ENCODE assay signal across 16 cellular contexts in the genomic region with DNA sequence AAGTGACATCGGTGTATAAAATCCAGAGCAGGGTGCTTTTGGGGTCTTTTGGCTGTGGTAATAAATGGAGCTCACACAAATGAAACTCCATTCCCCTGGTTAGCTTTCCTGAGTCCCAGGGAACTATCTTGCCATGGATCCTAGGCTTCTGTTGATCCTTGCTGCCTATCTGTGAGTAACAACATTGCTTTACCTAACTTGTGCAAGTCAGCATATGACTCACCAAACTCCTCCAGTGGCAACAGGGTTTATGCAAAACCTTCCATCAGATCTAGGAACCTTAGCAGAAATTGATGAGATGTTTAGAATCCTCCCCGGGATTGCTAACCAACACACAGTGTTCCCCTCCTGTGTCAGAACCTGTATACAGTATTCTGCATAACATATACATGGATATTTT.
DNase-seq lines count a peak whose midpoint lies in the region; ATAC-seq and TF ChIP-seq lines count a peak whose summit lies in the region.
"Had no signal": no experiment of that assay in that cellular context is flagged by ENCODE, and none has a peak within 500 bp of the region (broad histone marks: within the 10 kb centered on the region; RNA-seq: fewer than 3 reads in every experiment).

No MANE protein-coding gene starts in this region.

- no peak overlapping the region for H2BK12ac ChIP-seq in neuronal stem cell (ENCODE audit: low read length)

- H3K9ac ChIP-seq in neuronal stem cell (ENCODE audit: low read depth, low read length, poor library complexity): no peak overlapping the region

- H2BK15ac ChIP-seq in neuronal stem cell (ENCODE audit: low read length): no peak overlapping the region

- no peaks in the 10 kb centered on the region for H3K79me2 ChIP-seq in osteoblast (ENCODE audit: insufficient read depth, low read length)

- no peak overlapping the region for H3K23ac ChIP-seq in neuronal stem cell (ENCODE audit: low read depth, low read length, poor library complexity)

- no peak overlapping the region for H3K14ac ChIP-seq in neuronal stem cell (ENCODE audit: low read length)

- no peaks in the 10 kb centered on the region for H4K20me1 ChIP-seq in osteoblast (ENCODE audit: insufficient read depth, low read length)

- H2AFZ ChIP-seq in osteoblast (ENCODE audit: low read length): no peak overlapping the region
- H2AFZ ChIP-seq in neuronal stem cell (ENCODE audit: low read length): no peak overlapping the region

- no peak overlapping the region for H2BK120ac ChIP-seq in neuronal stem cell (ENCODE audit: low read depth, low read length)

- no peak overlapping the region for H2AK5ac ChIP-seq in neuronal stem cell (ENCODE audit: low read depth, low read length)

- DNase-seq in GM03348 (ENCODE audit: low spot score) (peak; percentile 30), NCI-H226 (peak; percentile 73), osteoblast (ENCODE audit: insufficient read length, low spot score, missing footprints) (peak; percentile 47), neuronal stem cell (ENCODE audit: low spot score) (no peak), NCI-H82 treated with DMSO at 0.1 percent for 48 hours (lab: John Stamatoyannopoulos, UW; ENCODE audit: unreplicated experiment) (no peak)
- DNase-seq in activated T-cell treated with anti-CD3 and anti-CD28 coated beads, Interleukin-2, amount 50 U/mL, for 48 hours: no peak
- DNase-seq: activated CD4-positive, alpha-beta T cell treated with anti-CD3 and anti-CD28 coated beads, Interleukin-2, amount 10 ng/mL, durations not matched to agents 7 days and 5 days; CD4-positive, alpha-beta T cell; effector CD8-positive, alpha-beta T cell; H7; stimulated activated naive CD8-positive, alpha-beta T cell treated with anti-CD3 and anti-CD28 coated beads, Interleukin-15, amount 100 ng/mL, for 72 hours; SW 1271 had no signal

- no peak overlapping the region for H3K4ac ChIP-seq in neuronal stem cell (ENCODE audit: low read length)

- H3K4me3 ChIP-seq in osteoblast (ENCODE audit: insufficient read depth, low read length) (no peak overlapping the region), neuronal stem cell (ENCODE audit: low read length in 2 of 2) (no peak overlapping the region)

- no CpG with 5 or more reads among the region's 2 CpGs for WGBS in neuronal stem cell (ENCODE audit: extremely low coverage in 2 of 2, insufficient read length in 2 of 2, insufficient replicate concordance in 1 of 2), 2 donors

- ATAC-seq in esophagus mucosa (peak; percentile 74), HG03135 (IDR thresholded peaks at IDR 0.05; ENCODE audit: unreplicated experiment) (no peak)
- ATAC-seq: activated T-helper 17 cell treated with anti-CD3 and anti-CD28 coated beads, Interleukin-2, amount 50 U/mL, for 72 hours; stimulated activated naive CD8-positive, alpha-beta T cell treated with anti-CD3 and anti-CD28 coated beads, Interleukin-15, amount 100 ng/mL, for 72 hours had no signal

- H3K27ac ChIP-seq in osteoblast (ENCODE audit: low read depth, low read length): no peak overlapping the region
- no peak overlapping the region for H3K27ac ChIP-seq in neuronal stem cell (replicated peaks; ENCODE audit: low read length)
- H3K27ac ChIP-seq: HL-60 had no signal

- H3K4me1 ChIP-seq in osteoblast (ENCODE audit: insufficient read depth, low read length) (no peaks in the 10 kb centered on the region), neuronal stem cell (ENCODE audit: control insufficient read depth in 2 of 2, insufficient read depth in 1 of 2, low read depth in 1 of 2, low read length in 2 of 2) (no peaks in the 10 kb centered on the region)

- H3K9me3 ChIP-seq in osteoblast (ENCODE audit: low read depth, low read length) (no peaks in the 10 kb centered on the region), neuronal stem cell (replicated peaks in 1 of 2; ENCODE audit: control insufficient read depth in 2 of 2, insufficient read depth in 1 of 2, low read depth in 1 of 2, low read length in 2 of 2) (no peaks in the 10 kb centered on the region)

- H4K91ac ChIP-seq in neuronal stem cell (ENCODE audit: low read depth, low read length, poor library complexity): no peak overlapping the region

- no peak overlapping the region for H2BK5ac ChIP-seq in neuronal stem cell (ENCODE audit: low read length)

- H3K27me3 ChIP-seq in osteoblast (ENCODE audit: insufficient read depth, low read length) (no peaks in the 10 kb centered on the region), neuronal stem cell (ENCODE audit: control insufficient read depth in 3 of 3, insufficient read depth in 3 of 3, low read depth in 1 of 3, low read length in 3 of 3) (no peaks in the 10 kb centered on the region)

- no peak overlapping the region for H3K18ac ChIP-seq in neuronal stem cell (ENCODE audit: low read length)

- H3K79me1 ChIP-seq in neuronal stem cell (ENCODE audit: low read depth, low read length): no peaks in the 10 kb centered on the region

- H3K4me2 ChIP-seq in osteoblast (ENCODE audit: insufficient read depth, low read length) (no peak overlapping the region), neuronal stem cell (ENCODE audit: insufficient read depth, low read length, poor library complexity, severe bottlenecking) (no peak overlapping the region)

- H4K8ac ChIP-seq in neuronal stem cell (ENCODE audit: low read depth, low read length): no peak overlapping the region

- no peaks in the 10 kb centered on the region for H3K36me3 ChIP-seq in osteoblast (ENCODE audit: insufficient read depth, low read length)
- H3K36me3 ChIP-seq in neuronal stem cell (replicated peaks in 1 of 2; ENCODE audit: control insufficient read depth in 2 of 2, insufficient read depth in 2 of 2, low read length in 2 of 2): peaks cover 2 to 13% of the 10 kb centered on the region in 2 donors

- no peak for TF ChIP-seq CTCF in osteoblast (IDR thresholded peaks at IDR 0.05; ENCODE audit: extremely low read depth, low read depth, low read length)

Comparison
In these comparisons a context has a peak if more than half of its experiments do, and no peak if none do; other contexts are left out.
1. DNase-seq: peak in GM03348 (single experiment), NCI-H226 (single experiment) and osteoblast (single experiment); none in neuronal stem cell (single experiment), activated T-cell treated with anti-CD3 and anti-CD28 coated beads, Interleukin-2, amount 50 U/mL, for 48 hours (0 of 2) and NCI-H82 treated with DMSO at 0.1 percent for 48 hours (single experiment).